In the genomic region with DNA sequence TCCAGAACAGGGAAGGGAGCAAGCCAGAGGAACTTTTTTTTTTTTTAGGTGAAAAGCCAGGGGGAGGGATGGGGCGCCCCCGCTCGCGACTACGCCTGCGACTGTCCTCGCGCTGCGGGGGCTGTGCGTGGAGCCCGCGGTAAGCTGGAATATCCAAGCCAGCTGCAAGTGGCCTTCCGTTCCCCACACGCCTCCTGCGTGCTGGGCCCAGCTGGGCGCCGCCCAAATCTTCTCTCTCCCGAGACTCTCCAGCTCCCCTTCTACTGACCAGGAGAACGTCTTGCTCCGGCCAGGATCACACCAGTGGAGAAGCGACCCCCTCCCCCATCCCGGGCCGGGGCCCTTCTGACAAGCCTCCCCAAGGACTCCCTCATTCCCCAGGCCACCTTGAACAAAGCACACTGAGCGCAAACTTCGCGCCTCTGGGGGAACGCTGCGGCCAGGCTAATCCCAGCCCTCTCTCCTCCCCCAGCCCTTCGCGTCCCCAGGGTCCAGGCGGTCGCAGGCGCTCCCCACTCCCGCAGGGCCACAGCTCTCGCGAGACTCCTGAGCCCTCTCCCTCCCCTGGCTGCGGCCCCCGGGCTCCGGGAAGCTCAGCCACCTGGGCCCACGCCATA, we compare ENCODE assay signal across 29 cellular contexts. TPM values are rescaled to one million over a fixed set of nuclear protein-coding genes. Genes with fewer than 3 reads are reported as not detected.
DNase-seq lines count a peak whose midpoint lies in the region; ATAC-seq and TF ChIP-seq lines count a peak whose summit lies in the region.
"Had no signal": no experiment of that assay in that cellular context is flagged by ENCODE, and none has a peak within 500 bp of the region (broad histone marks: within the 10 kb centered on the region; RNA-seq: fewer than 3 reads in every experiment).

No MANE protein-coding gene starts in this region.

- POLR2A ChIA-PET in CD8-positive, alpha-beta T cell (lab: Charles Lee) = no interaction called here

- H3K27ac Mint-ChIP-seq in brain = no peak overlapping the region
- H3K27ac Mint-ChIP-seq in CD8-positive, alpha-beta T cell = no peak overlapping the region
- H3K27ac Mint-ChIP-seq: activated naive CD4-positive, alpha-beta T cell treated with anti-CD3 and anti-CD28 coated beads for 36 hours; CD4-positive, alpha-beta memory T cell; natural killer cell had no signal

- H3K4me3 Mint-ChIP-seq in brain = peak overlapping the region in 3 of 5 experiments; percentile 58 to 72 (median 65)
- no peak overlapping the region for H3K4me3 Mint-ChIP-seq in CD8-positive, alpha-beta T cell
- H3K4me3 Mint-ChIP-seq: activated naive CD4-positive, alpha-beta T cell treated with anti-CD3 and anti-CD28 coated beads for 36 hours; natural killer cell had no signal

- ATAC-seq in psoas muscle = no peak
- ATAC-seq in CD8-positive, alpha-beta T cell = no peak
- ATAC-seq: left ventricle myocardium superior, natural killer cell had no signal

- H3K4me1 ChIP-seq in HUES48 (ENCODE audit: control insufficient read depth, insufficient read depth, low read length) = peaks cover 44% of the 10 kb centered on the region
- H3K4me1 ChIP-seq in iPS-18a (ENCODE audit: control insufficient read depth, low read depth, low read length) = peaks cover 45% of the 10 kb centered on the region
- peaks cover 33% of the 10 kb centered on the region for H3K4me1 ChIP-seq in psoas muscle
- peaks cover 43% of the 10 kb centered on the region for H3K4me1 ChIP-seq in CD8-positive, alpha-beta T cell (ENCODE audit: insufficient read depth, low read length)

- H3K27ac ChIP-seq in HUES48 (ENCODE audit: low read depth, low read length) (no peak overlapping the region), iPS-18a (ENCODE audit: low read length) (no peak overlapping the region), psoas muscle (no peak overlapping the region)
- no peak overlapping the region for H3K27ac ChIP-seq in CD8-positive, alpha-beta T cell (ENCODE audit: low read depth, low read length)
- H3K27ac ChIP-seq: epithelial cell of prostate, SK-N-MC, upper lobe of left lung had no signal

- DNase-seq in psoas muscle = no peak
- no peak for DNase-seq in NCI-H1092 treated with DMSO at 0.1 percent for 48 hours (lab: John Stamatoyannopoulos, UW)
- no peak for DNase-seq in NCI-H345 (lab: John Stamatoyannopoulos, UW)
- no peak for DNase-seq in CD8-positive, alpha-beta T cell
- DNase-seq in NCI-H2029 treated with DMSO at 0.1 percent for 48 hours (lab: John Stamatoyannopoulos, UW) = no peak
- DNase-seq: activated CD4-positive, alpha-beta T cell treated with anti-CD3 and anti-CD28 coated beads for 4 hours; activated naive CD4-positive, alpha-beta T cell treated with anti-CD3 and anti-CD28 coated beads for 36 hours; amygdala; CD4-positive, alpha-beta memory T cell; DMS53; GDM1; GOT3; head of caudate nucleus; left ventricle myocardium superior; midbrain; natural killer cell; NCI-H1048; NCI-H187; NCI-H69; RPMI8226; stimulated activated CD4-positive, alpha-beta T cell treated with anti-CD3 and anti-CD28 coated beads, Interleukin-15, amount 100 ng/mL, for 24 hours; T-helper 2 cell had no signal

- CTCF ChIA-PET in CD8-positive, alpha-beta T cell (lab: Charles Lee) = interaction anchor here (1.2 to 2.2 kb wide), 2 partner anchors 14 to 16 kb away, joined by 3 to 10 read pairs; no protein-coding TSS in a partner anchor

- no peak for TF ChIP-seq CTCF in brain (conservative IDR thresholded peaks at IDR 0.05)
- TF ChIP-seq CTCF in psoas muscle (IDR thresholded peaks at IDR 0.05) = no peak
- no peak for TF ChIP-seq CTCF in CD8-positive, alpha-beta T cell (IDR thresholded peaks at IDR 0.05)

- no peaks in the 10 kb centered on the region for H3K36me3 ChIP-seq in HUES48 (ENCODE audit: control insufficient read depth, insufficient read depth, low read length)
- no peaks in the 10 kb centered on the region for H3K36me3 ChIP-seq in iPS-18a (ENCODE audit: control insufficient read depth, low read depth, low read length)
- H3K36me3 ChIP-seq in psoas muscle (ENCODE audit: insufficient read depth in 1 of 2, low read depth in 1 of 2) = no peaks in the 10 kb centered on the region
- H3K36me3 ChIP-seq in CD8-positive, alpha-beta T cell (ENCODE audit: insufficient read depth, low read length) = no peaks in the 10 kb centered on the region
- H3K36me3 ChIP-seq: upper lobe of left lung had no signal

- H3K27me3 ChIP-seq in HUES48 (ENCODE audit: control insufficient read depth, insufficient read depth, low read length) (peaks cover 100% of the 10 kb centered on the region), iPS-18a (ENCODE audit: control insufficient read depth, insufficient read depth, low read length) (peaks cover 100% of the 10 kb centered on the region), psoas muscle (ENCODE audit: insufficient read depth in 3 of 3, low read length in 2 of 3) (peaks cover 0 to 98% (median 58%) of the 10 kb centered on the region in 3 donors)
- peaks cover 44% of the 10 kb centered on the region for H3K27me3 ChIP-seq in CD8-positive, alpha-beta T cell (ENCODE audit: insufficient read depth, low read length)

- peaks cover 100% of the 10 kb centered on the region for H3K27me3 Mint-ChIP-seq in brain
- H3K27me3 Mint-ChIP-seq in CD8-positive, alpha-beta T cell (ENCODE audit: low read depth) = peaks cover 81% of the 10 kb centered on the region

- peaks cover 7 to 19% (median 14%) of the 10 kb centered on the region in 5 experiments for H3K9me3 Mint-ChIP-seq in brain
- no peaks in the 10 kb centered on the region for H3K9me3 Mint-ChIP-seq in CD8-positive, alpha-beta T cell
- H3K9me3 Mint-ChIP-seq: activated naive CD4-positive, alpha-beta T cell treated with anti-CD3 and anti-CD28 coated beads for 36 hours; natural killer cell had no signal

- no peaks in the 10 kb centered on the region for H3K9me3 ChIP-seq in HUES48 (ENCODE audit: control insufficient read depth, insufficient read depth, low read length)
- H3K9me3 ChIP-seq in iPS-18a (ENCODE audit: control insufficient read depth, low read depth, low read length) = no peaks in the 10 kb centered on the region
- H3K9me3 ChIP-seq in psoas muscle = no peaks in the 10 kb centered on the region
- no peaks in the 10 kb centered on the region for H3K9me3 ChIP-seq in CD8-positive, alpha-beta T cell (ENCODE audit: low read length)
- H3K9me3 ChIP-seq: upper lobe of left lung had no signal

- 2 to 4% (median 2%) methylated on average over 29 to 40 of the region's 40 CpGs for WGBS in psoas muscle, 3 donors

- intact Hi-C loops in psoas muscle (cut with DNase I) = no loop called here
- intact Hi-C loops in CD8-positive, alpha-beta T cell (cut with DNase I, micrococcal nuclease) = no loop called here

- peaks cover 46% of the 10 kb centered on the region for H3K4me1 Mint-ChIP-seq in brain
- H3K4me1 Mint-ChIP-seq in CD8-positive, alpha-beta T cell (ENCODE audit: low read depth) = peaks cover 42% of the 10 kb centered on the region

- H3K4me3 ChIP-seq in HUES48 (ENCODE audit: low read depth, low read length) = peak overlapping the region; percentile 51
- H3K4me3 ChIP-seq in iPS-18a (ENCODE audit: low read length) = peak overlapping the region; percentile 40
- H3K4me3 ChIP-seq in psoas muscle = peak overlapping the region; percentile 18
- H3K4me3 ChIP-seq in CD8-positive, alpha-beta T cell (ENCODE audit: low read depth, low read length) = no peak overlapping the region
- H3K4me3 ChIP-seq: SK-N-MC, upper lobe of left lung had no signal

- H3K9ac ChIP-seq in HUES48 (ENCODE audit: low read depth, low read length) (no peak overlapping the region), iPS-18a (ENCODE audit: low read length) (no peak overlapping the region)

- no peaks in the 10 kb centered on the region for H3K36me3 Mint-ChIP-seq in brain
- no peaks in the 10 kb centered on the region for H3K36me3 Mint-ChIP-seq in CD8-positive, alpha-beta T cell
- H3K36me3 Mint-ChIP-seq: CD4-positive, alpha-beta memory T cell; natural killer cell had no signal

RNA-seq across cellular contexts. Expression of gene BARX1, which starts 6.6 kb away (rescaled TPM):
- polyA plus RNA-seq in brain (ENCODE audit: insufficient read depth, low read depth, low replicate concordance) = 47.4 TPM
- total RNA-seq in psoas muscle = not detected
- not detected for polyA plus RNA-seq in psoas muscle
- total RNA-seq in CD8-positive, alpha-beta T cell = under 1 TPM; 0.54 to 0.78 TPM
- total RNA-seq: CD4-positive, alpha-beta memory T cell; left ventricle myocardium superior; LHCN-M2; natural killer cell; upper lobe of left lung had no signal
- polyA plus RNA-seq: CD4-positive, alpha-beta memory T cell had no signal
